In the genomic region with DNA sequence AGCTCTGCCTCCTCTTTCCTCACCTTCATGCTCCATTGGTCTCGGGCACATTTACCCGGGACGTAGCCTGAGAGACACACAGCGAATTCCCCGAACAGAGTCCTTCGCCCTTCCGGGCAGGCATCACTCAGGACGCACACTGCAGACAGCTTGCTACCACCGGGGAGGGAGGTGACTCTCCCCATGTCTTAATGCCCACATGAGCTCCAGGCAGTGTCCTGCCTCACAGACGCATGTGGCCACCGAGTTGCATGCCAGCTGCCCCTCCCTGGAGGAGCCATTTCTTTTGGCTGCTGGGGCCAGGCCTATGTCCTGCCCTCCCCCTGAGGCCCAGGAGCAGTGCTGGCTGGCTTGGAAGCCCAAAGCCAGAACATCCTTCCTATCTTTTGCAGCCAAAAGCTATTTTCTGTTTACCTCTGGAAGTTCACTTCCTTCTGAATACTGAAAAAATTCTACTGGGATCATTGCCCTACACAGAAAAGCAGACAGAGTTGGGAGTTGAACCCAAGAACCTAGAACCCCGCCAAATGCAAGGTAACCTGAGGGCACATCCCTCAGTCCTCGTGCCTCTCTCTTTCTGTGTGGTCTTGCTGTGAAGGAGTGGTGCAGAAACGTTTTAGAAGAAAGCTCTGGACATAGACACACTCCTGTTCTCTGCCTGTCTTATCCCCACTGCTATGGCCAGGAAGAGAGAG, we compare ENCODE assay signal across 10 cellular contexts.
DNase-seq lines count a peak whose midpoint lies in the region; ATAC-seq and TF ChIP-seq lines count a peak whose summit lies in the region.
"Had no signal": no experiment of that assay in that cellular context is flagged by ENCODE, and none has a peak within 500 bp of the region (broad histone marks: within the 10 kb centered on the region; RNA-seq: fewer than 3 reads in every experiment).

No MANE protein-coding gene starts in this region.

- no peak for TF ChIP-seq EP300 in suprapubic skin (IDR thresholded peaks at IDR 0.05)

- no peak for TF ChIP-seq POLR2A in Peyer's patch (IDR thresholded peaks at IDR 0.05)
- TF ChIP-seq POLR2A in suprapubic skin (IDR thresholded peaks at IDR 0.05), result no peak

- peak in 1 of 3 donors; percentile 46 for DNase-seq in Peyer's patch
- DNase-seq in suprapubic skin (ENCODE audit: low spot score in 2 of 2), result peak; percentile 85 to 86
- no peak for DNase-seq in NCI-H2081 treated with DMSO at 0.1 percent for 48 hours (lab: John Stamatoyannopoulos, UW)
- DNase-seq: NCI-H2171 had no signal

- TF ChIP-seq CTCF in Peyer's patch (IDR thresholded peaks at IDR 0.05) (no peak), suprapubic skin (IDR thresholded peaks at IDR 0.05) (no peak)

- WGBS in mesodermal cell (ENCODE audit: insufficient coverage in 2 of 2), 2 experiments, result 94 to 96% methylated on average over 13 of the region's 14 CpGs
- WGBS in suprapubic skin, result 51% methylated on average over 8 of the region's 14 CpGs

- H3K27me3 ChIP-seq in Peyer's patch, result no peaks in the 10 kb centered on the region
- H3K27me3 ChIP-seq in suprapubic skin, result no peaks in the 10 kb centered on the region

- H3K4me1 ChIP-seq in Peyer's patch (peaks cover 0 to 29% (median 0%) of the 10 kb centered on the region in 4 donors), mesodermal cell (ENCODE audit: control insufficient read depth, insufficient read depth, low read length, poor library complexity, severe bottlenecking) (peaks cover 15% of the 10 kb centered on the region), suprapubic skin (peaks cover 25% of the 10 kb centered on the region)

- no peaks in the 10 kb centered on the region for H3K9me3 ChIP-seq in Peyer's patch
- H3K9me3 ChIP-seq in mesodermal cell (ENCODE audit: control insufficient read depth, low read length), result no peaks in the 10 kb centered on the region
- H3K9me3 ChIP-seq in suprapubic skin, result no peaks in the 10 kb centered on the region

- H3K36me3 ChIP-seq in Peyer's patch (no peaks in the 10 kb centered on the region), mesodermal cell (ENCODE audit: control insufficient read depth, insufficient read depth, low read length) (no peaks in the 10 kb centered on the region), suprapubic skin (no peaks in the 10 kb centered on the region)

- no peak overlapping the region for H3K4me3 ChIP-seq in Peyer's patch
- H3K4me3 ChIP-seq in mesodermal cell (ENCODE audit: extremely low read depth, insufficient read depth, low read length, poor library complexity, severe bottlenecking), result no peak overlapping the region
- H3K4me3 ChIP-seq in suprapubic skin, result no peak overlapping the region
- H3K4me3 ChIP-seq: SK-N-MC had no signal

- peak overlapping the region; percentile 64 to 83 (median 68) for H3K27ac ChIP-seq in Peyer's patch
- H3K27ac ChIP-seq in mesodermal cell (ENCODE audit: low read depth, low read length, severe bottlenecking), result peak overlapping the region; percentile 73
- peak overlapping the region; percentile 66 for H3K27ac ChIP-seq in suprapubic skin
- H3K27ac ChIP-seq: SK-N-MC had no signal

- ATAC-seq in esophagus mucosa (peak; percentile 34), GM21825 (IDR thresholded peaks at IDR 0.05; ENCODE audit: unreplicated experiment) (no peak), HG02642 (IDR thresholded peaks at IDR 0.05; ENCODE audit: poor library complexity, unreplicated experiment) (no peak), HG03039 (IDR thresholded peaks at IDR 0.05; ENCODE audit: unreplicated experiment) (no peak)
